ENCODE assay signal across 19 cellular contexts in the genomic region with DNA sequence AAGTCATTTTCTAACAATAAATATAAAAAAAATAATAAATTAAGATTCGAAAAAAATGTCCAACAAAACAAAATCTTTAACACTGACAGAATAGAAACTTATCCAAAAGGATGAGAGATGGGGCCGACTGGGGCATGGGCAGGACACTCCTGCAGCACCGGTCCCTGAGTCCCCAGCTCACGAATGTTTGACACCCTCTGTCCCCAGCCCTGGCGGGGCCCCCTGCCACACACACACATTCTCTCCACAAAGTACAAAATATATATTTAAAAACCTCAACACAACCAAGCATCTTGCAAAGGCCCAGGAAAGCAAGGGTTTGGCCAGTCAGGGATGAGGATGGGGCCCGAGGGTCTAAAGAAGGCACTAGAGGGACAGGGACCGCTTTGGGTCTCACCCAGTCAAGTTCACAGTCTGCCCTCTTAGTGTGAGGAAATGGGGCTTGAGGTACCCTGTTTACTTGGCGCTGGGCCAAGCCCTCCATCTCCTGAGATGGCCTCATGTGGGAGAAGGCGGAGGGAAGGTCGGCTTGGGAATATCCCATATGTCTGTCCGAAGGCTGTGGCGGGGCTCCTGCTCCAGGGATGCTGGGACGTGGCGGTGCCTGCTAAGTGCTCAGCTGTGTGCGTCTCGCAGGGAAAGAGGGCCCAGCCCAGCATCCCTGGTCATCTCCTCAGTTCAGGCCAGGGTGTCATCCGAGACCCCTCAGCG. TPM values are rescaled to one million over a fixed set of nuclear protein-coding genes. Genes with fewer than 3 reads are reported as not detected.
DNase-seq lines count a peak whose midpoint lies in the region; ATAC-seq and TF ChIP-seq lines count a peak whose summit lies in the region.
"Had no signal": no experiment of that assay in that cellular context is flagged by ENCODE, and none has a peak within 500 bp of the region (broad histone marks: within the 10 kb centered on the region; RNA-seq: fewer than 3 reads in every experiment).

No MANE protein-coding gene starts in this region.

- H3K9me3 Mint-ChIP-seq in natural killer cell: no peaks in the 10 kb centered on the region
- no peaks in the 10 kb centered on the region for H3K9me3 Mint-ChIP-seq in natural killer cell treated with Interleukin-12 subunit alpha and Interleukin-12 subunit beta and Interleukin-15 and Interleukin-18, amount 100 ng/mL, for 72 hours
- no peaks in the 10 kb centered on the region for H3K9me3 Mint-ChIP-seq in immature natural killer cell
- H3K9me3 Mint-ChIP-seq: activated CD4-positive, alpha-beta memory T cell treated with anti-CD3 and anti-CD28 coated beads, Interleukin-2, amount 10 ng/mL, durations not matched to agents 7 days and 5 days; activated naive CD4-positive, alpha-beta T cell treated with anti-CD3 and anti-CD28 coated beads, Interleukin-2, amount 50 U/mL, for 24 hours; WTC11 had no signal

- DNase-seq in natural killer cell: no peak
- DNase-seq in natural killer cell treated with Interleukin-12 subunit alpha and Interleukin-12 subunit beta and Interleukin-15 and Interleukin-18, amount 100 ng/mL, for 72 hours (ENCODE audit: low spot score): no peak
- peak; percentile 28 for DNase-seq in NCI-H82 treated with DMSO at 0.1 percent for 48 hours (lab: John Stamatoyannopoulos, UW; ENCODE audit: unreplicated experiment)
- DNase-seq in immature natural killer cell: no peak
- DNase-seq in aorta: peak; percentile 45 to 76
- DNase-seq in hepatic stellate cell (ENCODE audit: low spot score): no peak
- DNase-seq in HT-29 (ENCODE audit: low spot score): no peak
- DNase-seq in prostate gland (ENCODE audit: low spot score): no peak
- DNase-seq: activated CD4-positive, alpha-beta memory T cell treated with anti-CD3 and anti-CD28 coated beads, Interleukin-2, amount 10 ng/mL, durations not matched to agents 7 days and 5 days; activated T-cell treated with anti-CD3 and anti-CD28 coated beads, Interleukin-2, amount 50 U/mL, for 48 hours; dorsolateral prefrontal cortex; mucosa of descending colon; SHP77; stimulated activated CD4-positive, alpha-beta T cell treated with anti-CD3 and anti-CD28 coated beads, Interleukin-2, amount 100 ng/mL, for 48 hours; T-helper 17 cell had no signal

- intact Hi-C loops in natural killer cell (cut with micrococcal nuclease) (loop anchor here (5.0 kb wide), 1 partner anchor 33 kb away; the partner anchor contains the start of gene EPHA2), aorta (cut with DNase I) (no loop called here), prostate gland (cut with DNase I) (no loop called here)

- H3K9me3 ChIP-seq in aorta (ENCODE audit: control insufficient read depth, low read length) (no peaks in the 10 kb centered on the region), prostate gland (no peaks in the 10 kb centered on the region)
- H3K9me3 ChIP-seq: heart right ventricle, mucosa of descending colon had no signal

- H3K27me3 ChIP-seq in aorta (ENCODE audit: control insufficient read depth in 1 of 2, insufficient read depth in 2 of 2, low read length in 1 of 2) (no peaks in the 10 kb centered on the region), prostate gland (replicated peaks; ENCODE audit: insufficient read depth) (no peaks in the 10 kb centered on the region)
- H3K27me3 ChIP-seq: heart right ventricle had no signal

- H3K4me1 ChIP-seq in aorta (ENCODE audit: control insufficient read depth in 1 of 2, insufficient read depth in 2 of 2, low read length in 2 of 2): no peaks in the 10 kb centered on the region
- H3K4me1 ChIP-seq in prostate gland (replicated peaks): peaks cover 10% of the 10 kb centered on the region

- H3K36me3 ChIP-seq in aorta (ENCODE audit: control insufficient read depth in 1 of 2, insufficient read depth in 2 of 2, low read length in 1 of 2): peaks cover 0 to 2% of the 10 kb centered on the region in 2 donors
- no peaks in the 10 kb centered on the region for H3K36me3 ChIP-seq in prostate gland

- ATAC-seq in natural killer cell (no peak), aorta (ENCODE audit: low FRiP score) (no peak)
- no peak for ATAC-seq in natural killer cell treated with Interleukin-12 subunit alpha and Interleukin-12 subunit beta and Interleukin-15 and Interleukin-18, amount 100 ng/mL, for 72 hours
- ATAC-seq: heart right ventricle, mucosa of descending colon, T-helper 17 cell, WTC11 had no signal

- peaks cover 0 to 9% of the 10 kb centered on the region in 2 donors for H3K27me3 Mint-ChIP-seq in natural killer cell (ENCODE audit: low read depth in 2 of 2)
- H3K27me3 Mint-ChIP-seq in natural killer cell treated with Interleukin-12 subunit alpha and Interleukin-12 subunit beta and Interleukin-15 and Interleukin-18, amount 100 ng/mL, for 72 hours: peaks cover 0 to 13% of the 10 kb centered on the region in 2 donors
- H3K27me3 Mint-ChIP-seq in immature natural killer cell (ENCODE audit: low read depth in 3 of 3): peaks cover 8 to 29% (median 23%) of the 10 kb centered on the region in 3 donors
- H3K27me3 Mint-ChIP-seq: activated CD4-positive, alpha-beta memory T cell treated with anti-CD3 and anti-CD28 coated beads, Interleukin-2, amount 10 ng/mL, durations not matched to agents 7 days and 5 days; activated naive CD4-positive, alpha-beta T cell treated with anti-CD3 and anti-CD28 coated beads, Interleukin-2, amount 50 U/mL, for 24 hours had no signal

- no peak for TF ChIP-seq CTCF in natural killer cell (IDR thresholded peaks at IDR 0.05)
- TF ChIP-seq CTCF in prostate gland (IDR thresholded peaks at IDR 0.05): no peak

- WGBS in aorta, 2 donors: 90% methylated on average over 18 of the region's 18 CpGs
- 80% methylated on average over 18 of the region's 18 CpGs for WGBS in prostate gland

- H3K36me3 Mint-ChIP-seq in natural killer cell (peaks cover 6% of the 10 kb centered on the region), immature natural killer cell (peaks cover 0 to 3% (median 0%) of the 10 kb centered on the region in 3 donors)
- no peaks in the 10 kb centered on the region for H3K36me3 Mint-ChIP-seq in natural killer cell treated with Interleukin-12 subunit alpha and Interleukin-12 subunit beta and Interleukin-15 and Interleukin-18, amount 100 ng/mL, for 72 hours
- H3K36me3 Mint-ChIP-seq: activated naive CD4-positive, alpha-beta T cell treated with anti-CD3 and anti-CD28 coated beads, Interleukin-2, amount 50 U/mL, for 24 hours had no signal

- peaks cover 40 to 68% of the 10 kb centered on the region in 2 donors for H3K4me1 Mint-ChIP-seq in natural killer cell
- H3K4me1 Mint-ChIP-seq in natural killer cell treated with Interleukin-12 subunit alpha and Interleukin-12 subunit beta and Interleukin-15 and Interleukin-18, amount 100 ng/mL, for 72 hours (ENCODE audit: low read depth in 2 of 2): peaks cover 15 to 32% of the 10 kb centered on the region in 2 donors
- peaks cover 43% of the 10 kb centered on the region in 2 donors for H3K4me1 Mint-ChIP-seq in immature natural killer cell

- no peak overlapping the region for H3K4me3 ChIP-seq in aorta (ENCODE audit: low read length in 2 of 2)
- H3K4me3 ChIP-seq in prostate gland: no peak overlapping the region
- H3K4me3 ChIP-seq: dorsolateral prefrontal cortex, heart right ventricle, mucosa of descending colon had no signal

- H3K4me3 Mint-ChIP-seq in natural killer cell (peak overlapping the region; percentile 80), immature natural killer cell (peak overlapping the region; percentile 65 to 85 (median 81))
- H3K4me3 Mint-ChIP-seq in natural killer cell treated with Interleukin-12 subunit alpha and Interleukin-12 subunit beta and Interleukin-15 and Interleukin-18, amount 100 ng/mL, for 72 hours: no peak overlapping the region
- H3K4me3 Mint-ChIP-seq: activated CD4-positive, alpha-beta memory T cell treated with anti-CD3 and anti-CD28 coated beads, Interleukin-2, amount 10 ng/mL, durations not matched to agents 7 days and 5 days; activated naive CD4-positive, alpha-beta T cell treated with anti-CD3 and anti-CD28 coated beads, Interleukin-2, amount 50 U/mL, for 24 hours; T-helper 17 cell; WTC11 had no signal

- H3K27ac ChIP-seq in aorta (ENCODE audit: low read depth in 1 of 2, low read length in 2 of 2) (no peak overlapping the region), prostate gland (no peak overlapping the region)

- no peak for TF ChIP-seq POLR2A in prostate gland (IDR thresholded peaks at IDR 0.05)

- H3K27ac Mint-ChIP-seq in natural killer cell (peak overlapping the region; percentile 86 to 87), immature natural killer cell (peak overlapping the region; percentile 41 to 92 (median 74))
- H3K27ac Mint-ChIP-seq in natural killer cell treated with Interleukin-12 subunit alpha and Interleukin-12 subunit beta and Interleukin-15 and Interleukin-18, amount 100 ng/mL, for 72 hours: no peak overlapping the region
- H3K27ac Mint-ChIP-seq: activated CD4-positive, alpha-beta memory T cell treated with anti-CD3 and anti-CD28 coated beads, Interleukin-2, amount 10 ng/mL, durations not matched to agents 7 days and 5 days; activated naive CD4-positive, alpha-beta T cell treated with anti-CD3 and anti-CD28 coated beads, Interleukin-2, amount 50 U/mL, for 24 hours; T-helper 17 cell; WTC11 had no signal

RNA-seq across cellular contexts. Expression of gene EPHA2, which starts 31.3 kb away (rescaled TPM):
- under 1 TPM in 1 of 3 donors, not detected in 2; 0.13 TPM for total RNA-seq in natural killer cell
- not detected for total RNA-seq in natural killer cell treated with Interleukin-12 subunit alpha and Interleukin-12 subunit beta and Interleukin-15 and Interleukin-18, amount 100 ng/mL, for 72 hours
- polyA plus RNA-seq in immature natural killer cell: not detected
- total RNA-seq in aorta: 10 to 100 TPM; 25.2 to 25.9 TPM
- polyA plus RNA-seq in aorta: 1 to 10 TPM; 5.4 to 6.3 TPM
- total RNA-seq in HT-29 (2014; rRNA removed; shearing (Covaris generic)): 302 and 331 TPM in 2 replicates
- total RNA-seq in prostate gland: 10 to 100 TPM; 14.8 to 17.7 TPM
- total RNA-seq: activated CD4-positive, alpha-beta memory T cell treated with anti-CD3 and anti-CD28 coated beads, Interleukin-2, amount 10 ng/mL, durations not matched to agents 7 days and 5 days; T-helper 17 cell had no signal

RNA-seq across cellular contexts. Expression of gene FAM131C, which starts 51.1 kb away (rescaled TPM):
- total RNA-seq in natural killer cell (not detected), aorta (under 1 TPM in 1 of 2 donors, not detected in 1; 0.26 TPM), prostate gland (not detected)
- not detected for total RNA-seq in natural killer cell treated with Interleukin-12 subunit alpha and Interleukin-12 subunit beta and Interleukin-15 and Interleukin-18, amount 100 ng/mL, for 72 hours
- polyA plus RNA-seq in immature natural killer cell (not detected), aorta (under 1 TPM in 1 of 2 donors, not detected in 1; 0.67 TPM)
- 0.34 and 0.43 TPM in 2 replicates for total RNA-seq in HT-29 (2014; rRNA removed; shearing (Covaris generic))
- total RNA-seq: omental fat pad, T-helper 17 cell had no signal

Comparison
In these comparisons a context has a peak if more than half of its experiments do, and no peak if none do; other contexts are left out.
1. H3K27ac Mint-ChIP-seq: peak in natural killer cell (2 of 2) and immature natural killer cell (6 of 6); none in natural killer cell treated with Interleukin-12 subunit alpha and Interleukin-12 subunit beta and Interleukin-15 and Interleukin-18, amount 100 ng/mL, for 72 hours (0 of 2).
2. DNase-seq: peak in NCI-H82 treated with DMSO at 0.1 percent for 48 hours (single experiment) and aorta (2 of 2); none in natural killer cell (single experiment), natural killer cell treated with Interleukin-12 subunit alpha and Interleukin-12 subunit beta and Interleukin-15 and Interleukin-18, amount 100 ng/mL, for 72 hours (single experiment), immature natural killer cell (0 of 3), hepatic stellate cell (single experiment), HT-29 (single experiment) and prostate gland (single experiment).
3. RNA of gene EPHA2, which starts 31.3 kb away (total RNA-seq): 302 to 331 TPM in HT-29, 25.2 to 25.9 TPM in aorta and 14.8 to 17.7 TPM in prostate gland; 0.13 TPM in natural killer cell and not detected in natural killer cell treated with Interleukin-12 subunit alpha and Interleukin-12 subunit beta and Interleukin-15 and Interleukin-18, amount 100 ng/mL, for 72 hours; every median in the first group is over 10 times any median in the second.